8 cellular contexts compared by ENCODE assay signal in the genomic region with DNA sequence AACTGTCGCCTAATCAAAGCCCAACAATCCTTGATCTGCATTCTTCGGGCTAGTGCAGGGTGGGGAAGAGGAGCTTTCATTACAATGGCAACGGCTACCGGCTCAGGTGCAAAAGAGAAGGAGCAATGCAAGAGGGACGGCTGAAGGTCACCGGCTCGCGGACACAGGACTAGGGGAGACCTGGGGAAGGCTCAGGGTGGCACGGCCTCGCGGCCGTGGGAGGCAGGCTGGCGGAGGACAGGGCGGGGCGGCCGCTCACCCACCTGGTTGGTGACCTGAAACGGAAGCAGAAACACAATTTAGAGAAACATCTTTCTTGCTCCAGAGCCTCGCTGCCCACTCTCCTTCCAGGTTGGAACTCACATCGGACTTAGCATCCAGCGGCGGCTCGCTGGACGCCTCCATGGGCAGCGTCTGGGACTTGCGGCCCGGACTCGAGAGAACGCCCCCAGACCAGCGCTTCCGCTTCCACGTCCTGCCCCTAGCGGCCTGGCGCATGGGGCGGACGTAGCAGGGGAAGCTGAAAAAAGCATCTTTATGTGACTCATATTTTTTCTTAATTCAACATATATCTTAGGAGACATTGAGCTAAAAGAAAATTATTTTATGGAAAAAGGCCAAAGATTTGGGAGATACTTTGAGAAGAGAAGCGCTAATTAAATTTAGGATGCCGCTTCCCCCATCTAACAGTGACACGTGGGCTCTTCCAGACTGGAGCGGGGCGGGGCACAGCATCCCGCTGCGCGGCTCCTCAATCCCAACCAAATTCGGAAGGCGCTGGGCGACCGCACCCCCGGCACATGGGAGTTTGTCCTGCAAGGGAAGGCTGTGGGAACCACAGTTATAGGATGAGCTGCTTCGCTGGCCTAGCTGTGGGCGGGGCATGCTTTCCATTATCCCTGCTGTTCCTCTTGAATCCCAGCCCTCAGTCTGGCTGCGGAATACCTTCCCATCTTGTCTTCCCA. TPM values are rescaled to one million over a fixed set of nuclear protein-coding genes. Genes with fewer than 3 reads are reported as not detected.
DNase-seq lines count a peak whose midpoint lies in the region; ATAC-seq and TF ChIP-seq lines count a peak whose summit lies in the region.

A gene (minus strand): TSS at position 441 of the 965 bp plus-strand sequence. CDS start 36 bp downstream, at position 405.

- WGBS in spleen, 5 donors: 0 to 1% (median 0%) methylated on average over 51 of the region's 51 CpGs

- peak within 1 kb of the TSS; percentile 94 for H3K4me3 ChIP-seq in AG09309 (ENCODE audit: control insufficient read depth, low read depth, low read length)
- H3K4me3 ChIP-seq in spleen: peak within 1 kb of the TSS; percentile 74 to 95 (median 83)

- peaks cover 6% of the 10 kb centered on the region for H3K9me3 Mint-ChIP-seq in WTC11
- no peaks in the 10 kb centered on the region for H3K9me3 Mint-ChIP-seq in immature natural killer cell

- no peaks in the 10 kb centered on the region for H3K27me3 ChIP-seq in spleen (replicated peaks in 1 of 7)

- ATAC-seq in GM18870 (IDR thresholded peaks at IDR 0.05; ENCODE audit: unreplicated experiment) (peak; percentile 97), HG03108 (IDR thresholded peaks at IDR 0.05; ENCODE audit: unreplicated experiment) (peak; percentile 95), WTC11 (peak; percentile 96)

- POLR2A ChIA-PET in WTC11 (lab: Charles Lee): interaction anchor here (0.6 to 0.9 kb wide), 2 partner anchors 19 to 146 kb away, joined by 3 to 8 read pairs; no protein-coding TSS in a partner anchor

- peak in 2 of 3 donors; percentile 23 to 45 for TF ChIP-seq POLR2A in spleen (IDR thresholded peaks at IDR 0.05)

- intact Hi-C loops in spleen (cut with DNase I; ENCODE audit: low total_unique reads): no loop called here

- peaks cover 12 to 52% (median 33%) of the 10 kb centered on the region in 6 donors for H3K4me1 ChIP-seq in spleen

- no peaks in the 10 kb centered on the region for H3K9me3 ChIP-seq in spleen

- H3K36me3 Mint-ChIP-seq in WTC11: peaks cover 31% of the 10 kb centered on the region
- no peaks in the 10 kb centered on the region for H3K36me3 Mint-ChIP-seq in immature natural killer cell

- peaks cover 0 to 26% (median 2%) of the 10 kb centered on the region in 6 donors for H3K36me3 ChIP-seq in spleen

- peak within 1 kb of the TSS; percentile 63 for H3K27ac Mint-ChIP-seq in WTC11
- H3K27ac Mint-ChIP-seq in immature natural killer cell: peak within 1 kb of the TSS; percentile 89 to 98 (median 94)

- H3K4me3 Mint-ChIP-seq in WTC11: peak within 1 kb of the TSS; percentile 91
- H3K4me3 Mint-ChIP-seq in immature natural killer cell: peak within 1 kb of the TSS; percentile 92 to 100 (median 98)

- CTCF ChIA-PET in WTC11 (lab: Charles Lee): interaction anchor here (0.6 to 1.8 kb wide), 3 partner anchors 10 to 106 kb away, joined by 3 to 8 read pairs (median 3); a partner anchor contains a TSS

- TF ChIP-seq CTCF in AG09309 (IDR thresholded peaks at IDR 0.05; ENCODE audit: control insufficient read depth, insufficient read depth, low read depth, low read length, missing control alignments) (peak; percentile 31), WTC11 (IDR thresholded peaks at IDR 0.05) (peak; percentile 27; the same call in 1 of the 2 replicates), spleen (IDR thresholded peaks at IDR 0.05 in 8 of 11, conservative IDR thresholded peaks at IDR 0.05 in 3 of 11) (peak; percentile 36 to 80 (median 71))

- peak within 1 kb of the TSS; percentile 48 for H3K27ac ChIP-seq in caudate nucleus (ENCODE audit: low read depth, low read length)
- peak within 1 kb of the TSS; percentile 66 to 92 (median 87) for H3K27ac ChIP-seq in spleen

- peaks cover 21% of the 10 kb centered on the region for H3K4me1 Mint-ChIP-seq in WTC11
- peaks cover 35 to 61% of the 10 kb centered on the region in 2 donors for H3K4me1 Mint-ChIP-seq in immature natural killer cell

- H3K27me3 Mint-ChIP-seq in WTC11 (ENCODE audit: low read depth): no peaks in the 10 kb centered on the region
- peaks cover 0 to 1% (median 1%) of the 10 kb centered on the region in 3 donors for H3K27me3 Mint-ChIP-seq in immature natural killer cell (ENCODE audit: low read depth in 3 of 3)

- peak; percentile 56 for DNase-seq in AG09309 (ENCODE audit: low read depth)
- DNase-seq in NCI-H2196 treated with DMSO at 0.1 percent for 48 hours (lab: John Stamatoyannopoulos, UW; ENCODE audit: unreplicated experiment): peak; percentile 39
- DNase-seq in WTC11 (ENCODE audit: low spot score): peak; percentile 92
- DNase-seq in caudate nucleus (lab: John Stamatoyannopoulos, UW): peak in 60 of 61 donors; percentile 2 to 83 (median 62)
- peak; percentile 71 to 75 (median 74) for DNase-seq in immature natural killer cell
- peak; percentile 95 for DNase-seq in spleen

TF ChIP-seq in WTC11, 78 proteins besides CTCF, POLR2A, EP300 and RAD21 (continues in another document):
- TF ChIP-seq, protein P1, sequence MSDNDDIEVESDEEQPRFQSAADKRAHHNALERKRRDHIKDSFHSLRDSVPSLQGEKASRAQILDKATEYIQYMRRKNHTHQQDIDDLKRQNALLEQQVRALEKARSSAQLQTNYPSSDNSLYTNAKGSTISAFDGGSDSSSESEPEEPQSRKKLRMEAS (CRISPR knock-in tag; IDR thresholded peaks at IDR 0.05): peak; percentile 92
- TF ChIP-seq ZBTB21 (CRISPR knock-in tag; IDR thresholded peaks at IDR 0.05; ENCODE audit: borderline replicate concordance) (peak; percentile 76; the same call in 1 of the 2 replicates), ELF4 (CRISPR knock-in tag; IDR thresholded peaks at IDR 0.05; ENCODE audit: low read depth) (0 out of 2 replicates have a peak, but pooled peaks have one; percentile 15), KAT7 (CRISPR knock-in tag; IDR thresholded peaks at IDR 0.05; ENCODE audit: borderline replicate concordance) (peak; percentile 93; the same call in 1 of the 2 replicates), TEAD1 (CRISPR knock-in tag; IDR thresholded peaks at IDR 0.05) (peak; percentile 73), JAZF1 (CRISPR knock-in tag; IDR thresholded peaks at IDR 0.05) (no peak), GTF2I (CRISPR knock-in tag; conservative IDR thresholded peaks at IDR 0.05) (no peak), TP53 (CRISPR knock-in tag; IDR thresholded peaks at IDR 0.05) (0 out of 2 replicates have a peak, but pooled peaks have one; percentile 19)
- TF ChIP-seq, protein P2, sequence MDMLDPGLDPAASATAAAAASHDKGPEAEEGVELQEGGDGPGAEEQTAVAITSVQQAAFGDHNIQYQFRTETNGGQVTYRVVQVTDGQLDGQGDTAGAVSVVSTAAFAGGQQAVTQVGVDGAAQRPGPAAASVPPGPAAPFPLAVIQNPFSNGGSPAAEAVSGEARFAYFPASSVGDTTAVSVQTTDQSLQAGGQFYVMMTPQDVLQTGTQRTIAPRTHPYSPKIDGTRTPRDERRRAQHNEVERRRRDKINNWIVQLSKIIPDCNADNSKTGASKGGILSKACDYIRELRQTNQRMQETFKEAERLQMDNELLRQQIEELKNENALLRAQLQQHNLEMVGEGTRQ (CRISPR knock-in tag; IDR thresholded peaks at IDR 0.05): 0 out of 2 replicates have a peak, but pooled peaks have one; percentile 10
- TF ChIP-seq, protein P3, sequence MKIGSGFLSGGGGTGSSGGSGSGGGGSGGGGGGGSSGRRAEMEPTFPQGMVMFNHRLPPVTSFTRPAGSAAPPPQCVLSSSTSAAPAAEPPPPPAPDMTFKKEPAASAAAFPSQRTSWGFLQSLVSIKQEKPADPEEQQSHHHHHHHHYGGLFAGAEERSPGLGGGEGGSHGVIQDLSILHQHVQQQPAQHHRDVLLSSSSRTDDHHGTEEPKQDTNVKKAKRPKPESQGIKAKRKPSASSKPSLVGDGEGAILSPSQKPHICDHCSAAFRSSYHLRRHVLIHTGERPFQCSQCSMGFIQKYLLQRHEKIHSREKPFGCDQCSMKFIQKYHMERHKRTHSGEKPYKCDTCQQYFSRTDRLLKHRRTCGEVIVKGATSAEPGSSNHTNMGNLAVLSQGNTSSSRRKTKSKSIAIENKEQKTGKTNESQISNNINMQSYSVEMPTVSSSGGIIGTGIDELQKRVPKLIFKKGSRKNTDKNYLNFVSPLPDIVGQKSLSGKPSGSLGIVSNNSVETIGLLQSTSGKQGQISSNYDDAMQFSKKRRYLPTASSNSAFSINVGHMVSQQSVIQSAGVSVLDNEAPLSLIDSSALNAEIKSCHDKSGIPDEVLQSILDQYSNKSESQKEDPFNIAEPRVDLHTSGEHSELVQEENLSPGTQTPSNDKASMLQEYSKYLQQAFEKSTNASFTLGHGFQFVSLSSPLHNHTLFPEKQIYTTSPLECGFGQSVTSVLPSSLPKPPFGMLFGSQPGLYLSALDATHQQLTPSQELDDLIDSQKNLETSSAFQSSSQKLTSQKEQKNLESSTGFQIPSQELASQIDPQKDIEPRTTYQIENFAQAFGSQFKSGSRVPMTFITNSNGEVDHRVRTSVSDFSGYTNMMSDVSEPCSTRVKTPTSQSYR (CRISPR knock-in tag; IDR thresholded peaks at IDR 0.05): 0 out of 2 replicates have a peak, but pooled peaks have one; percentile 27
- TF ChIP-seq, protein P4, sequence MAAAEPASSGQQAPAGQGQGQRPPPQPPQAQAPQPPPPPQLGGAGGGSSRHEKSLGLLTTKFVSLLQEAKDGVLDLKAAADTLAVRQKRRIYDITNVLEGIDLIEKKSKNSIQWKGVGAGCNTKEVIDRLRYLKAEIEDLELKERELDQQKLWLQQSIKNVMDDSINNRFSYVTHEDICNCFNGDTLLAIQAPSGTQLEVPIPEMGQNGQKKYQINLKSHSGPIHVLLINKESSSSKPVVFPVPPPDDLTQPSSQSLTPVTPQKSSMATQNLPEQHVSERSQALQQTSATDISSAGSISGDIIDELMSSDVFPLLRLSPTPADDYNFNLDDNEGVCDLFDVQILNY (CRISPR knock-in tag; IDR thresholded peaks at IDR 0.05): no peak
- TF ChIP-seq, protein P5, sequence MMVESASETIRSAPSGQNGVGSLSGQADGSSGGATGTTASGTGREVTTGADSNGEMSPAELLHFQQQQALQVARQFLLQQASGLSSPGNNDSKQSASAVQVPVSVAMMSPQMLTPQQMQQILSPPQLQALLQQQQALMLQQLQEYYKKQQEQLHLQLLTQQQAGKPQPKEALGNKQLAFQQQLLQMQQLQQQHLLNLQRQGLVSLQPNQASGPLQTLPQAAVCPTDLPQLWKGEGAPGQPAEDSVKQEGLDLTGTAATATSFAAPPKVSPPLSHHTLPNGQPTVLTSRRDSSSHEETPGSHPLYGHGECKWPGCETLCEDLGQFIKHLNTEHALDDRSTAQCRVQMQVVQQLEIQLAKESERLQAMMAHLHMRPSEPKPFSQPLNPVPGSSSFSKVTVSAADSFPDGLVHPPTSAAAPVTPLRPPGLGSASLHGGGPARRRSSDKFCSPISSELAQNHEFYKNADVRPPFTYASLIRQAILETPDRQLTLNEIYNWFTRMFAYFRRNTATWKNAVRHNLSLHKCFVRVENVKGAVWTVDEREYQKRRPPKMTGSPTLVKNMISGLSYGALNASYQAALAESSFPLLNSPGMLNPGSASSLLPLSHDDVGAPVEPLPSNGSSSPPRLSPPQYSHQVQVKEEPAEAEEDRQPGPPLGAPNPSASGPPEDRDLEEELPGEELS (CRISPR knock-in tag; IDR thresholded peaks at IDR 0.05): 0 out of 2 replicates have a peak, but pooled peaks have one; percentile 25

RNA-seq across cellular contexts. Expression of the gene that starts here (rescaled TPM):
- 94.6 to 136 TPM (median 124 TPM) in 3 replicates for total RNA-seq in WTC11 (2021)
- polyA plus RNA-seq in immature natural killer cell: 100 to 1,000 TPM; 225 to 614 (median 438) TPM
- total RNA-seq in spleen: 100 to 1,000 TPM in 6 of 7 donors, 10 to 100 TPM in 1; 83.6 to 160 (median 130) TPM
- polyA plus RNA-seq in spleen: 100 to 1,000 TPM; 263 to 334 (median 319) TPM

Comparison
In these comparisons a context has a peak if more than half of its experiments do, and no peak if none do; other contexts are left out.
1. Peak in every context shown above with its lines: DNase-seq, ATAC-seq, H3K4me3 ChIP-seq and H3K27ac ChIP-seq.
2. DNase-seq: peak in every context shown above with its lines; median percentile 95 in spleen; 92 in WTC11; 74 in immature natural killer cell; 62 in caudate nucleus; 56 in AG09309; 39 in NCI-H2196 treated with DMSO at 0.1 percent for 48 hours.